Comparison of ENCODE assay signal across 16 cellular contexts in the genomic region with DNA sequence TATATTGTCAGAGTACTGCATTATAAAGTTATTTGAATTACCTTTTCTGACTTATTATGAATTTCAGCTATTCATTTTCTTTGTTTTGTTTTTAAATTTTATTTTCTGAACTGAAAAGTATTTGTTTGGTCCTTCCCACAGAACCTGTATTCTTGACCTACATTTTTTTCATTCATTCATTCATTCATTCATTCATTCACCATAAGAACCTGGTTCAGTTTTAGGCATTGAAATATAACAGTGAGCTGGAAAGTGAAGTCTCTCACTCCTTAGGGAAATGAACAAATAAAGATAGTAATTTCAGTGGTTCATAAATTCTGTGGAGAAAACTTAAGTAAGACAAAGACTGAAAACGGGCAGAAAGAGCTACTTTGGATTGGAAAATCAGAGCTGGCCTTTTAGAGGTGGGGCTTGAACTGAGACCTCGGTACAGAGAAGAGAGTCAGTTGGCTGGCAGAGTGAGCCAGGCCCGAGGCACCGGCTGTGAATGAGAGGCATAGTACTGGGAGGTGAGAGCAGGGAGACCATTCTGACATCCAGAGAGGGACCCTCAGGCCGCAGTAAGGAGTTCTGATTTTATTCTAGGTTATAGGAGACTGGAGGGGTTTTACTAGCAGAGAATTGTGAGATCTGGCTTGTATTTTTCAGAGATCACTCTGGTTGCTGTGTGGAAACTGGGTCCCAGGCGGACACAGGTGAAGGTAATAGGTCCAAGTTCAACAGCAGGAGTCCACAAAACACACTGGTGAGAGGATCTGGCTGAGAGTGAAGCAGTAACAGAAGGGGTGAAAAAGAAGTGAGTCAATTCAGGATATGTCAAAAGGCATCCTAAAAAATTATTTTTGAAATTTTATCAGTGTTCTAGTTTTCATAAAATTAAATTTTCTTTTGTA.
DNase-seq lines count a peak whose midpoint lies in the region; ATAC-seq, FAIRE-seq and TF ChIP-seq lines count a peak whose summit lies in the region.
"Had no signal": no experiment of that assay in that cellular context is flagged by ENCODE, and none has a peak within 500 bp of the region (broad histone marks: within the 10 kb centered on the region; RNA-seq: fewer than 3 reads in every experiment).

No MANE protein-coding gene starts in this region.

- TF ChIP-seq CTCF in OCI-LY3 (IDR thresholded peaks at IDR 0.05; ENCODE audit: low read depth, low read length) (no peak), K562 (IDR thresholded peaks at IDR 0.05 in 2 of 3, conservative IDR thresholded peaks at IDR 0.05 in 1 of 3; ENCODE audit: insufficient read depth in 2 of 3, low read depth in 1 of 3, low read length in 3 of 3) (no peak), smooth muscle cell (IDR thresholded peaks at IDR 0.05; ENCODE audit: borderline replicate concordance, insufficient read depth, poor library complexity, severe bottlenecking) (no peak), colonic mucosa (IDR thresholded peaks at IDR 0.05) (no peak)

- peaks cover 9% of the 10 kb centered on the region for H3F3A ChIP-seq in smooth muscle cell (ENCODE audit: low read depth)

- H3K79me2 ChIP-seq in OCI-LY3 (ENCODE audit: low read length) (no peaks in the 10 kb centered on the region), K562 (ENCODE audit: control insufficient read depth, insufficient read depth, low read length) (no peaks in the 10 kb centered on the region), smooth muscle cell (ENCODE audit: low read depth) (no peaks in the 10 kb centered on the region)

- no peak for TF ChIP-seq POLR2A in K562 (conservative IDR thresholded peaks at IDR 0.05)

- BruUV-seq in K562 (replicated peaks; lab: Mats Ljungman, UMichigan): no TSS peak

- H3K9ac ChIP-seq in OCI-LY3 (ENCODE audit: low read length) (no peak overlapping the region), K562 (ENCODE audit: insufficient read depth in 1 of 2, low read depth in 2 of 2, low read length in 2 of 2) (no peak overlapping the region), smooth muscle cell (ENCODE audit: low read depth) (no peak overlapping the region), colonic mucosa (ENCODE audit: low read depth in 2 of 2, low read length in 2 of 2) (no peak overlapping the region)

- DNase-seq in K562 (ENCODE audit: extremely low read depth in 1 of 4, low spot score in 3 of 4) (no peak), left lobe of liver (ENCODE audit: low spot score) (peak; percentile 75), smooth muscle cell (lab: John Stamatoyannopoulos, UW; ENCODE audit: unreplicated experiment) (no peak), NCI-H2227 (lab: John Stamatoyannopoulos, UW; ENCODE audit: unreplicated experiment) (no peak), colonic mucosa (no peak)
- DNase-seq: DMS79, GOT3, NCI-H1092 treated with DMSO at 0.1 percent for 48 hours, NCI-H1694, NCI-H2227 treated with DMSO at 0.1 percent for 48 hours, NCI-H524 treated with DMSO at 0.1 percent for 48 hours had no signal

- no peak for TF ChIP-seq EP300 in K562 (IDR thresholded peaks at IDR 0.05; ENCODE audit: low read length)

- WGBS in K562 (ENCODE audit: insufficient coverage, low coverage, missing lambda C conversion rate): 61% methylated on average over 6 of the region's 6 CpGs
- WGBS in smooth muscle cell (ENCODE audit: low lambda C conversion rate): 90% methylated on average over 6 of the region's 6 CpGs

- H3K27me3 ChIP-seq in OCI-LY3 (ENCODE audit: low read depth, low read length) (no peaks in the 10 kb centered on the region), K562 (ENCODE audit: control insufficient read depth in 2 of 2, insufficient read depth in 2 of 2, low read length in 2 of 2) (no peaks in the 10 kb centered on the region), smooth muscle cell (ENCODE audit: low read depth) (no peaks in the 10 kb centered on the region), colonic mucosa (no peaks in the 10 kb centered on the region)

- in situ Hi-C loops in K562 (cut with MboI): no loop called here

- no peaks in the 10 kb centered on the region for H3K9me1 ChIP-seq in K562 (ENCODE audit: control insufficient read depth, insufficient read depth, low read length)

- 0 out of 2 replicates have a peak overlapping the region, but pooled peaks have one; percentile 46 for H2AFZ ChIP-seq in OCI-LY3 (ENCODE audit: low read depth, low read length)
- H2AFZ ChIP-seq in K562 (ENCODE audit: low read depth, low read length): 0 out of 2 replicates have a peak overlapping the region, but pooled peaks have one; percentile 16
- H2AFZ ChIP-seq in smooth muscle cell (ENCODE audit: low read depth): peak overlapping the region; percentile 30
- H2AFZ ChIP-seq: PC-9 had no signal

- H3K4me3 ChIP-seq in OCI-LY3 (ENCODE audit: low read length) (no peak overlapping the region), K562 (no peak overlapping the region), smooth muscle cell (no peak overlapping the region), colonic mucosa (no peak overlapping the region)
- H3K4me3 ChIP-seq: PC-9, SK-N-MC had no signal

- H3K36me3 ChIP-seq in OCI-LY3 (replicated peaks; ENCODE audit: low read depth, low read length) (no peaks in the 10 kb centered on the region), K562 (ENCODE audit: control insufficient read depth, insufficient read depth, low read length) (no peaks in the 10 kb centered on the region), smooth muscle cell (ENCODE audit: low read depth) (no peaks in the 10 kb centered on the region), colonic mucosa (no peaks in the 10 kb centered on the region)

- CTCF ChIA-PET in K562 (lab: Yijun Ruan, JAX; ENCODE audit: low intra/inter-chr PET ratio): no interaction called here

- TF ChIP-seq RAD21 in K562 (CRISPR knock-in tag; conservative IDR thresholded peaks at IDR 0.05 in 1 of 2, IDR thresholded peaks at IDR 0.05 in 1 of 2): no peak

- H3K4me1 ChIP-seq in OCI-LY3 (ENCODE audit: low read length) (peaks cover 7% of the 10 kb centered on the region), K562 (replicated peaks in 1 of 2; ENCODE audit: control insufficient read depth in 2 of 2, insufficient read depth in 2 of 2, low read length in 2 of 2) (peaks cover 3 to 4% of the 10 kb centered on the region in 2 experiments; a peak in 3 of 5 replicates), smooth muscle cell (ENCODE audit: low read depth) (no peaks in the 10 kb centered on the region), colonic mucosa (no peaks in the 10 kb centered on the region)

- ATAC-seq in K562 (no peak), left lobe of liver (peak; percentile 95), GM18873 (IDR thresholded peaks at IDR 0.05; ENCODE audit: low FRiP score, unreplicated experiment) (no peak)

- H3K4me2 ChIP-seq in OCI-LY3 (ENCODE audit: low read length) (no peak overlapping the region), K562 (ENCODE audit: insufficient read depth, low read length) (no peak overlapping the region), smooth muscle cell (no peak overlapping the region)
- H3K4me2 ChIP-seq: PC-9 had no signal

- intact Hi-C loops in K562 (cut with micrococcal nuclease): no loop called here
- intact Hi-C loops in colonic mucosa (cut with DNase I): no loop called here

- no peak for FAIRE-seq in K562 (lab: Jason Lieb, UNC)

- H3K9me3 ChIP-seq in OCI-LY3 (ENCODE audit: insufficient read depth, low read length) (no peaks in the 10 kb centered on the region), K562 (replicated peaks; ENCODE audit: control insufficient read depth, insufficient read depth, low read depth, low read length) (no peaks in the 10 kb centered on the region), smooth muscle cell (replicated peaks; ENCODE audit: low read depth) (no peaks in the 10 kb centered on the region), colonic mucosa (no peaks in the 10 kb centered on the region)

- H4K20me1 ChIP-seq in OCI-LY3 (ENCODE audit: insufficient read depth, low read length) (no peaks in the 10 kb centered on the region), K562 (replicated peaks; ENCODE audit: control insufficient read depth, insufficient read depth, low read length) (no peaks in the 10 kb centered on the region), smooth muscle cell (ENCODE audit: low read depth) (no peaks in the 10 kb centered on the region)

- H3K27ac ChIP-seq in OCI-LY3 (ENCODE audit: low read length): no peak overlapping the region
- H3K27ac ChIP-seq in K562 (ENCODE audit: extremely low read depth, low read depth, low read length): no peak overlapping the region
- H3K27ac ChIP-seq in smooth muscle cell (ENCODE audit: low read depth): no peak overlapping the region
- no peak overlapping the region for H3K27ac ChIP-seq in colonic mucosa
- H3K27ac ChIP-seq: PC-9, RWPE1, SK-N-MC had no signal

- POLR2A ChIA-PET in K562 (lab: Yijun Ruan, JAX): interaction anchor here (0.7 to 0.9 kb wide), 2 partner anchors 15 to 987 kb away, joined by 3 read pairs; partner anchors contain the start of gene RPL37A

TF ChIP-seq in K562, 482 proteins besides CTCF, POLR2A, EP300 and RAD21:
- TF ChIP-seq ZNF3 (CRISPR knock-in tag; IDR thresholded peaks at IDR 0.05) (no peak), ZNF24 (IDR thresholded peaks at IDR 0.05) (peak; percentile 87)
TF ChIP-seq in K562: peak in this region for 1.
